Comparison of ENCODE assay signal across 16 cellular contexts in genomic region chr7:121449304-121449703, GRCh38. TPM values are rescaled to one million over a fixed set of nuclear protein-coding genes. Genes with fewer than 3 reads are reported as not detected.
DNase-seq lines count a peak whose midpoint lies in the region; TF ChIP-seq lines count a peak whose summit lies in the region.
"Had no signal": no experiment of that assay in that cellular context is flagged by ENCODE, and none has a peak within 500 bp of the region (broad histone marks: within the 10 kb centered on the region; RNA-seq: fewer than 3 reads in every experiment).

No MANE protein-coding gene starts in this region.

- peaks cover 2% of the 10 kb centered on the region for H3K36me3 Mint-ChIP-seq in chondrocyte (ENCODE audit: low read depth)
- H3K36me3 Mint-ChIP-seq in mesothelial cell of epicardium, result peaks cover 6% of the 10 kb centered on the region
- H3K36me3 Mint-ChIP-seq: activated naive CD8-positive, alpha-beta T cell treated with anti-CD3 and anti-CD28 coated beads, Interleukin-2, amount 10 ng/mL, durations not matched to agents 7 days and 5 days; natural killer cell treated with Interleukin-12 subunit alpha and Interleukin-12 subunit beta and Interleukin-15 and Interleukin-18, amount 100 ng/mL, for 72 hours had no signal

- H3K9me3 Mint-ChIP-seq in chondrocyte (ENCODE audit: low read depth) (peaks cover 12% of the 10 kb centered on the region), mesothelial cell of epicardium (peaks cover 23% of the 10 kb centered on the region)
- H3K9me3 Mint-ChIP-seq: activated naive CD8-positive, alpha-beta T cell treated with anti-CD3 and anti-CD28 coated beads, Interleukin-2, amount 10 ng/mL, durations not matched to agents 7 days and 5 days; natural killer cell treated with Interleukin-12 subunit alpha and Interleukin-12 subunit beta and Interleukin-15 and Interleukin-18, amount 100 ng/mL, for 72 hours had no signal

- TF ChIP-seq CTCF in chondrocyte (IDR thresholded peaks at IDR 0.05), result peak; percentile 30
- no peak for TF ChIP-seq CTCF in mesothelial cell of epicardium (IDR thresholded peaks at IDR 0.05; ENCODE audit: unreplicated experiment)

- H3K27me3 Mint-ChIP-seq in chondrocyte (ENCODE audit: low read depth) (no peaks in the 10 kb centered on the region), mesothelial cell of epicardium (ENCODE audit: low read depth) (no peaks in the 10 kb centered on the region)
- H3K27me3 Mint-ChIP-seq: activated naive CD8-positive, alpha-beta T cell treated with anti-CD3 and anti-CD28 coated beads, Interleukin-2, amount 10 ng/mL, durations not matched to agents 7 days and 5 days; natural killer cell treated with Interleukin-12 subunit alpha and Interleukin-12 subunit beta and Interleukin-15 and Interleukin-18, amount 100 ng/mL, for 72 hours had no signal

- peaks cover 22% of the 10 kb centered on the region for H3K4me1 Mint-ChIP-seq in chondrocyte (ENCODE audit: low read depth)
- H3K4me1 Mint-ChIP-seq in mesothelial cell of epicardium, result peaks cover 41% of the 10 kb centered on the region
- H3K4me1 Mint-ChIP-seq: activated naive CD8-positive, alpha-beta T cell treated with anti-CD3 and anti-CD28 coated beads, Interleukin-2, amount 10 ng/mL, durations not matched to agents 7 days and 5 days had no signal

- DNase-seq in H4 (ENCODE audit: low spot score) (peak; percentile 16), OCI-M1 (lab: John Stamatoyannopoulos, UW) (peak; percentile 88), chondrocyte (ENCODE audit: low spot score) (no peak), mesothelial cell of epicardium (ENCODE audit: low spot score in 2 of 2, unreplicated experiment in 2 of 2) (no peak), iPS-NIHi7 (ENCODE audit: extremely low spot score) (no peak), NCI-H187 treated with DMSO at 0.1 percent for 48 hours (lab: John Stamatoyannopoulos, UW) (no peak), NCI-H1048 (lab: John Stamatoyannopoulos, UW) (no peak)
- DNase-seq in activated effector memory CD4-positive, alpha-beta T cell treated with Interleukin-2 at 50 U/mL for 16 hours, result no peak
- DNase-seq: activated CD4-positive, alpha-beta T cell treated with anti-CD3 and anti-CD28 coated beads for 1 hour; activated naive CD8-positive, alpha-beta T cell treated with anti-CD3 and anti-CD28 coated beads, Interleukin-2, amount 10 ng/mL, durations not matched to agents 7 days and 5 days; MV-4-11; Peyer's patch; retina; stimulated activated CD4-positive, alpha-beta T cell treated with anti-CD3 and anti-CD28 coated beads, Interleukin-2, amount 100 ng/mL, for 24 hours; T-helper 1 cell had no signal

- H3K4me3 Mint-ChIP-seq in chondrocyte (ENCODE audit: unreplicated experiment), result no peak overlapping the region
- no peak overlapping the region for H3K4me3 Mint-ChIP-seq in mesothelial cell of epicardium
- H3K4me3 Mint-ChIP-seq: activated naive CD8-positive, alpha-beta T cell treated with anti-CD3 and anti-CD28 coated beads, Interleukin-2, amount 10 ng/mL, durations not matched to agents 7 days and 5 days; natural killer cell treated with Interleukin-12 subunit alpha and Interleukin-12 subunit beta and Interleukin-15 and Interleukin-18, amount 100 ng/mL, for 72 hours had no signal

- H3K27ac Mint-ChIP-seq in chondrocyte (ENCODE audit: unreplicated experiment), result no peak overlapping the region
- peak overlapping the region; percentile 84 for H3K27ac Mint-ChIP-seq in mesothelial cell of epicardium
- H3K27ac Mint-ChIP-seq: activated naive CD8-positive, alpha-beta T cell treated with anti-CD3 and anti-CD28 coated beads, Interleukin-2, amount 10 ng/mL, durations not matched to agents 7 days and 5 days; natural killer cell treated with Interleukin-12 subunit alpha and Interleukin-12 subunit beta and Interleukin-15 and Interleukin-18, amount 100 ng/mL, for 72 hours had no signal

RNA-seq across cellular contexts. Expression of gene FAM3C, which starts 53.2 kb away (rescaled TPM):
- total RNA-seq in H4 (2014; rRNA removed; shearing (Covaris generic)), result 55.7 and 57.7 TPM in 2 replicates
- total RNA-seq in chondrocyte (36.7 to 52.9 TPM (median 38.6 TPM) in 3 replicates), mesothelial cell of epicardium (76.4 to 82.7 TPM (median 78.2 TPM) in 3 replicates)

Comparison
In these comparisons a context has a peak if more than half of its experiments do, and no peak if none do; other contexts are left out.
1. DNase-seq: peak in H4 (single experiment) and OCI-M1 (single experiment); none in chondrocyte (single experiment), mesothelial cell of epicardium (0 of 2), activated effector memory CD4-positive, alpha-beta T cell treated with Interleukin-2 at 50 U/mL for 16 hours (single experiment), iPS-NIHi7 (single experiment), NCI-H187 treated with DMSO at 0.1 percent for 48 hours (single experiment) and NCI-H1048 (single experiment).